In the genomic region with DNA sequence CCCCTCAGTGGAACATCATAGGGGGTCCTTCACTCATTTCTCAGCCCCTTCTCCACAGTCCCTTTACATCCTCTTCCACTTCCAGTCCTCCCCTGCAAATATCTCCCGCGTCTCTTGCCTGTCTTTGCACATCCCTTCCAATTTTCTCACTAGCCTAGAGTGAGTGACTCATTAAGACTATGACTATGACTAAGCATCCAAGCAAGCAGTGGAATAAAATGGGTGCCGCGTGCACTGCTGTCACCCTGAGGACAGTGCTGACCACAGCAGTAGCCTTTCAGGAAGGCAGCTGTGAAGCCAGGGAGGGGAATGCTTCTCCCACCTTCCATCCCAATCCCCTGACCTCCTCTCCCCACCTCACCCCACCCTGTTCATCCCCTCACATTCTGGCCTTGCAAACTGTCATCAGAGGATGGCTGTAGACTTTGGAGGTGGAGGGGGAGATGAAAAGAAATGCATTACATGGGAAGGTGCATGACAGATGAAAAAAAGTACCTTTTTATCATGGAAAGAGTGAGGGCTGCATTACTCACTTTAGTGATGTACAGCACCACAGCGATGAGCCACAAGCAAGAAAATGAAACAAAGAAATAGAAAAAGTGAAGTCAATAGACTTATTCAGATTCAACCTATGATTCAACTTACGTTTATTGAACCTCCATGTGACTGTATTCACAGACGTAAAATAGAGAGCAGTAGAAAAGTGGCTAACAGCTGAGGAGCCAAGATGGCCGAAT, we compare ENCODE assay signal across 1 cellular context.
TF ChIP-seq lines count a peak whose summit lies in the region.

No MANE protein-coding gene starts in this region.

TF ChIP-seq in WTC11, 78 proteins besides CTCF, POLR2A, EP300 and RAD21 (continued from another document):
- TF ChIP-seq, protein P1, sequence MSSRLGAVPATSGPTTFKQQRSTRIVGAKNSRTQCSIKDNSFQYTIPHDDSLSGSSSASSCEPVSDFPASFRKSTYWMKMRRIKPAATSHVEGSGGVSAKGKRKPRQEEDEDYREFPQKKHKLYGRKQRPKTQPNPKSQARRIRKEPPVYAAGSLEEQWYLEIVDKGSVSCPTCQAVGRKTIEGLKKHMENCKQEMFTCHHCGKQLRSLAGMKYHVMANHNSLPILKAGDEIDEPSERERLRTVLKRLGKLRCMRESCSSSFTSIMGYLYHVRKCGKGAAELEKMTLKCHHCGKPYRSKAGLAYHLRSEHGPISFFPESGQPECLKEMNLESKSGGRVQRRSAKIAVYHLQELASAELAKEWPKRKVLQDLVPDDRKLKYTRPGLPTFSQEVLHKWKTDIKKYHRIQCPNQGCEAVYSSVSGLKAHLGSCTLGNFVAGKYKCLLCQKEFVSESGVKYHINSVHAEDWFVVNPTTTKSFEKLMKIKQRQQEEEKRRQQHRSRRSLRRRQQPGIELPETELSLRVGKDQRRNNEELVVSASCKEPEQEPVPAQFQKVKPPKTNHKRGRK (CRISPR knock-in tag; IDR thresholded peaks at IDR 0.05; ENCODE audit: borderline replicate concordance): no peak
- TF ChIP-seq, protein P2, sequence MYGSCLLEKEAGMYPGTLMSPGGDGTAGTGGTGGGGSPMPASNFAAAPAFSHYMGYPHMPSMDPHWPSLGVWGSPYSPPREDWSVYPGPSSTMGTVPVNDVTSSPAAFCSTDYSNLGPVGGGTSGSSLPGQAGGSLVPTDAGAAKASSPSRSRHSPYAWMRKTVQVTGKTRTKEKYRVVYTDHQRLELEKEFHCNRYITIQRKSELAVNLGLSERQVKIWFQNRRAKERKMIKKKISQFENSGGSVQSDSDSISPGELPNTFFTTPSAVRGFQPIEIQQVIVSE (CRISPR knock-in tag; IDR thresholded peaks at IDR 0.05; ENCODE audit: borderline replicate concordance): no peak
- no peak for TF ChIP-seq ZNF232 (CRISPR knock-in tag; IDR thresholded peaks at IDR 0.05)
- TF ChIP-seq TEAD4 (CRISPR knock-in tag; IDR thresholded peaks at IDR 0.05): no peak
